Comparison of ENCODE assay signal across 8 cellular contexts in the genomic region with DNA sequence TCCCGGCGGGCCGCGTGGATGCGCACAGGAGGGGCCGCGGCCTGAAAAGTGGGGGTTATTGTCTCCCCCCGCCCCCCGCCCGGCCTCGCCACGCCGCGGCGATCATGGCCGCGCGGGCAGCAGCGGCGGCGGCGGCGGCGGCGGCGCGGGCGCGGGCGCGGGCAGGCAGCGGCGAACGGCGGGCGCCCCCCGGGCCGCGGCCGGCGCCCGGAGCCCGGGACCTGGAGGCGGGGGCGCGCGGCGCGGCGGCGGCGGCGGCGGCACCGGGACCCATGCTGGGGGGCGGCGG. TPM values are rescaled to one million over a fixed set of nuclear protein-coding genes. Genes with fewer than 3 reads are reported as not detected.
DNase-seq lines count a peak whose midpoint lies in the region; ATAC-seq and TF ChIP-seq lines count a peak whose summit lies in the region.

No MANE protein-coding gene starts in this region.

- no peaks in the 10 kb centered on the region for H3K9me3 Mint-ChIP-seq in neural crest cell

- H3K36me3 ChIP-seq in HUES64 (ENCODE audit: insufficient read depth, low read length), result no peaks in the 10 kb centered on the region

- no peaks in the 10 kb centered on the region for H3K9me3 ChIP-seq in HUES64 (ENCODE audit: insufficient read depth, low read depth, low read length)

- DNase-seq in COLO668 (lab: John Stamatoyannopoulos, UW; ENCODE audit: unreplicated experiment) (peak; percentile 61), dorsolateral prefrontal cortex (no peak), neural crest cell (ENCODE audit: low read depth, low spot score) (no peak), KBM-7 (no peak), NCI-H1417 treated with DMSO at 0.1 percent for 48 hours (lab: John Stamatoyannopoulos, UW) (no peak)
- DNase-seq in activated CD4-positive, CD25-positive, alpha-beta regulatory T cell (lab: John Stamatoyannopoulos, UW), result no peak

- 1% methylated on average over 57 of the region's 57 CpGs for WGBS in HUES64

- H3K27me3 Mint-ChIP-seq in neural crest cell (ENCODE audit: low read depth), result peaks cover 21% of the 10 kb centered on the region

- ATAC-seq in HG03159 (IDR thresholded peaks at IDR 0.05; ENCODE audit: unreplicated experiment), result no peak

- intact Hi-C loops in dorsolateral prefrontal cortex (cut with DNase I), result loop anchor here (1.0 to 10.0 kb wide), 4 partner anchors 90 to 407 kb away; no protein-coding TSS in a partner anchor

- H3K27ac Mint-ChIP-seq in neural crest cell (ENCODE audit: unreplicated experiment), result no peak overlapping the region

- H3K27me3 ChIP-seq in HUES64 (ENCODE audit: insufficient read depth, low read length), result no peaks in the 10 kb centered on the region
- no peaks in the 10 kb centered on the region for H3K27me3 ChIP-seq in dorsolateral prefrontal cortex

- H3K4me3 Mint-ChIP-seq in neural crest cell, result peak overlapping the region; percentile 96

- peak overlapping the region; percentile 98 for H3K9ac ChIP-seq in HUES64 (ENCODE audit: low read depth, low read length)

- H3K4me1 Mint-ChIP-seq in neural crest cell, result peaks cover 61% of the 10 kb centered on the region

- peaks cover 2% of the 10 kb centered on the region for H3K36me3 Mint-ChIP-seq in neural crest cell (ENCODE audit: low read depth)

- H3K4me3 ChIP-seq in HUES64 (ENCODE audit: low read length) (peak overlapping the region; percentile 93), dorsolateral prefrontal cortex (peak overlapping the region; percentile 43 to 89 (median 77))

- TF ChIP-seq CTCF in dorsolateral prefrontal cortex (IDR thresholded peaks at IDR 0.05 in 54 of 56, conservative IDR thresholded peaks at IDR 0.05 in 2 of 56; ENCODE audit: low read depth in 1 of 56, partially characterized antibody in 56 of 56) (no peak), neural crest cell (conservative IDR thresholded peaks at IDR 0.05) (no peak)

- H3K27ac ChIP-seq in HUES64 (ENCODE audit: low read depth, low read length) (peak overlapping the region; percentile 97), dorsolateral prefrontal cortex (peak overlapping the region; percentile 93 to 100 (median 99))

- H3K4me1 ChIP-seq in HUES64 (ENCODE audit: insufficient read depth, low read length), result peaks cover 59% of the 10 kb centered on the region

- in situ Hi-C loops in KBM-7 (cut with MboI; ENCODE audit: low pct_unique_long_range_greater_than_20kb, low sequenced_read_pairs), result no loop called here

RNA-seq across cellular contexts. Expression of gene ARID1B, which starts 0.3 kb away (rescaled TPM):
- 38.0 TPM for polyA plus RNA-seq in HUES64 (2013, experiment 1 of 2)
- 35.7 TPM for polyA plus RNA-seq in HUES64 (2013, experiment 2 of 2)
- total RNA-seq in dorsolateral prefrontal cortex (100 to 1,000 TPM in 119 of 120 experiments, 10 to 100 TPM in 1; 96.8 to 200 (median 147) TPM), neural crest cell (101 and 102 TPM in 2 replicates)
